In the genomic region with DNA sequence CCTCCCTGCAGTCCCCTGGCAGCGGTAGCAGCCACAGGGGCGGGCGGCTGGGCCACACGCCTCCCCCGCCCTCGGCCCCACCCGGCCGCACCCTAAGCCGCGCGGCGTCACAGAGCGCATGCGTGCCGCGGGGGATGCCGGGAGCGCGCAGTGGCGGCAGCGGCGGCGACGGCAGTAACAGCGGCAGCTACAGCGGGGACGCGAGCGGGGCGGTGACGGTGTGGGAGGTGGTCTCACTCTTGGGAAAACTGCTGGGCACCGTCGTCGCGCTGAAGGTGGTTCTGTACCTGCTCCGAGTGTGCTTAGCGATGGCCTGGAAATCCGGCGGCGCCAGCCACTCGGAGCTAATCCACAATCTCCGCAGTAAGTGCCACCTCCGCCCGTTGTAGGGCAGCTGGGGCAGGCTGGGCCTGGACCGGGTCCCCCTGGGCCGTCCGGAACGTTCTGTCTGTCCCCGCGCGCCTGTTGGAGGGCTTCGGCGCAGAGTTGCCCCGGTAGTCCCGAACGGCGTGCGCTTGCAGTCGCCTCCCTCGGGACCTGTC, we compare ENCODE assay signal across 7 cellular contexts. TPM values are rescaled to one million over a fixed set of nuclear protein-coding genes. Genes with fewer than 3 reads are reported as not detected.
DNase-seq lines count a peak whose midpoint lies in the region; ATAC-seq and TF ChIP-seq lines count a peak whose summit lies in the region.

Gene PCMT1 (plus strand): TSS at position 148 of the 542 bp plus-strand sequence. CDS start 161 bp downstream, at position 309.

- H3K9me2 ChIP-seq in hepatocyte (replicated peaks; ENCODE audit: insufficient read depth) = no peaks in the 10 kb centered on the region

- no peaks in the 10 kb centered on the region for H3K27me3 ChIP-seq in hepatocyte

- DNase-seq in NCI-H2029 (lab: John Stamatoyannopoulos, UW) = peak; percentile 74
- DNase-seq in T-helper 9 cell = peak; percentile 88
- peak; percentile 67 for DNase-seq in astrocyte of the cerebellum (ENCODE audit: low read depth)
- peak; percentile 97 for DNase-seq in hepatocyte (ENCODE audit: low spot score)
- peak; percentile 94 for DNase-seq in retina

- H3K4me3 ChIP-seq in astrocyte of the cerebellum (ENCODE audit: low read depth, low read length) (peak within 1 kb of the TSS; percentile 97), hepatocyte (peak within 1 kb of the TSS; percentile 78)

- H3K4me1 ChIP-seq in hepatocyte (ENCODE audit: insufficient read depth) = peaks cover 5% of the 10 kb centered on the region

- no peak for TF ChIP-seq CTCF in astrocyte of the cerebellum (IDR thresholded peaks at IDR 0.05; ENCODE audit: low read depth, low read length, missing control alignments)
- TF ChIP-seq CTCF in hepatocyte (IDR thresholded peaks at IDR 0.05; ENCODE audit: poor library complexity) = no peak

- H4K20me1 ChIP-seq in hepatocyte (ENCODE audit: insufficient read depth, poor library complexity, severe bottlenecking) = no peaks in the 10 kb centered on the region

- in situ Hi-C loops in astrocyte of the cerebellum (cut with HindIII; ENCODE audit: low sequenced_read_pairs) = loop anchor here (10.0 kb wide), 1 partner anchor 65 kb away; no protein-coding TSS in a partner anchor

- H3K79me2 ChIP-seq in hepatocyte = peaks cover 62% of the 10 kb centered on the region

- H3K9me3 ChIP-seq in hepatocyte (ENCODE audit: low read depth) = no peaks in the 10 kb centered on the region

- peak within 1 kb of the TSS; percentile 82 for H2AFZ ChIP-seq in hepatocyte

- H3K4me2 ChIP-seq in hepatocyte = peak within 1 kb of the TSS; percentile 88

- peak; percentile 58 for ATAC-seq in GM18508 (IDR thresholded peaks at IDR 0.05; ENCODE audit: insufficient read depth, unreplicated experiment)
- ATAC-seq in HG02970 (IDR thresholded peaks at IDR 0.05; ENCODE audit: low FRiP score, unreplicated experiment) = peak; percentile 88

- under 1% methylated on average over 40 of the region's 60 CpGs for WGBS in hepatocyte (ENCODE audit: low lambda C conversion rate, missing lambda C conversion rate)

- peak within 1 kb of the TSS; percentile 97 for H3K27ac ChIP-seq in hepatocyte

- H3K36me3 ChIP-seq in hepatocyte (replicated peaks; ENCODE audit: insufficient read depth, low read depth) = no peaks in the 10 kb centered on the region

RNA-seq across cellular contexts. Expression of gene PCMT1, which starts in this region (rescaled TPM):
- total RNA-seq in hepatocyte = 107 and 110 TPM in 2 replicates
- polyA plus RNA-seq in hepatocyte = 126 and 130 TPM in 2 replicates

Comparison
In these comparisons a context has a peak if more than half of its experiments do, and no peak if none do; other contexts are left out.
1. Peak in every context shown above with its lines: DNase-seq, ATAC-seq, H3K4me3 ChIP-seq and H3K27ac ChIP-seq.